ENCODE assay signal across 14 cellular contexts in the genomic region with DNA sequence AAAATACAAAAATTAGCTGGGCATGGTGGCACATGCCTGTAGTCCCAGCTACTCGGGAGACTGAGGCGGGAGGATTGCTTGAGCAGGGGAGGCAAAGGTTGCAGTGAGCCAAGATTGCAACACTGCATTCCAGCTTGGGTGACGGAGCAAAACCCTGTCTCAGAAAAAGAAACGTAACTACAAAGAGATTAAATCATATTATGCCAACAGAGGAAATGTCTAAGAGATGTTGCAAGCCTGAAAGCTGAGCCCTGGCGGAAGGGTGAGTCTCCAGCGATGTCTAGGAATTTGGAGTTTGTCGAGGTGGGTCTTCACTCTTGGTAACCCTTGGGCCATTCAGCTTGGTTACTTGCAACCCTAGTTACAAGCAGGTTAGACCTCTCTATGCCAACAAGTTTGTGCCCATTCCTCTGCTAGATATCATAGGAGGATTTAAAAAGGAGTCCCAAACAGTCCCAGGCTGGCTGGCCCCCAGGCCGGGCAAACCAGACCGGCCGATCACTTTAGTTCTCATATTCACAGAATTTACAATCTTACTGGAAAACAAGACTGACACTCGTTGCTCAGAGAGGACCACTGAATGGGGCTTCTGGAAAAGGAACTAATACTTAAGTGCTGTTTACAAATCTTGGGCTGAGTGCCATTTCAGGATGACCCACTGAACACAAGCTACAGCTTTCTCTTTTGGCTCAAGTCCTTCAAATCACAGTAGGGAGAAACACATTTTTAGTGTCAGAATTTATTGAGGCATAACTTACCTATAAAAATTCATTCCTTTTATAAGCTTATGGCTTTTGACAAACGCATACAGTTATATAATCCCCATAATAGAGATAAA. TPM values are rescaled to one million over a fixed set of nuclear protein-coding genes. Genes with fewer than 3 reads are reported as not detected.
DNase-seq lines count a peak whose midpoint lies in the region; ATAC-seq and TF ChIP-seq lines count a peak whose summit lies in the region.
"Had no signal": no experiment of that assay in that cellular context is flagged by ENCODE, and none has a peak within 500 bp of the region (broad histone marks: within the 10 kb centered on the region; RNA-seq: fewer than 3 reads in every experiment).

No MANE protein-coding gene starts in this region.

- H3K9me3 ChIP-seq in prostate gland, result no peaks in the 10 kb centered on the region
- H3K9me3 ChIP-seq: esophagus squamous epithelium had no signal

- peaks cover 5% of the 10 kb centered on the region for H3K27me3 Mint-ChIP-seq in activated T-cell treated with anti-CD3 and anti-CD28 coated beads, Interleukin-2, amount 50 U/mL, for 24 hours
- H3K27me3 Mint-ChIP-seq: memory B cell had no signal

- peak overlapping the region; percentile 96 for H3K27ac ChIP-seq in epithelial cell of prostate
- H3K27ac ChIP-seq in prostate gland, result no peak overlapping the region
- H3K27ac ChIP-seq: esophagus squamous epithelium had no signal

- no peak overlapping the region for H3K27ac Mint-ChIP-seq in activated T-cell treated with anti-CD3 and anti-CD28 coated beads, Interleukin-2, amount 50 U/mL, for 24 hours
- H3K27ac Mint-ChIP-seq: activated naive CD8-positive, alpha-beta T cell treated with anti-CD3 and anti-CD28 coated beads, Interleukin-2, amount 50 U/mL, for 24 hours; memory B cell; stimulated activated effector memory CD8-positive, alpha-beta T cell treated with anti-CD3 and anti-CD28 coated beads, Interleukin-12 subunit alpha, Interleukin-12 subunit beta, amount 100 ng/mL, for 72 hours had no signal

- WGBS in prostate gland, result 28% methylated on average over 12 of the region's 12 CpGs

- no peak for ATAC-seq in GM19351 (IDR thresholded peaks at IDR 0.05; ENCODE audit: unreplicated experiment)
- ATAC-seq: activated naive CD8-positive, alpha-beta T cell treated with anti-CD3 and anti-CD28 coated beads, Interleukin-2, amount 50 U/mL, for 24 hours; stimulated activated effector memory CD8-positive, alpha-beta T cell treated with anti-CD3 and anti-CD28 coated beads, Interleukin-12 subunit alpha, Interleukin-12 subunit beta, amount 100 ng/mL, for 72 hours had no signal

- H3K27me3 ChIP-seq in prostate gland (replicated peaks; ENCODE audit: insufficient read depth), result no peaks in the 10 kb centered on the region
- H3K27me3 ChIP-seq: esophagus squamous epithelium had no signal

- H3K36me3 Mint-ChIP-seq in activated T-cell treated with anti-CD3 and anti-CD28 coated beads, Interleukin-2, amount 50 U/mL, for 24 hours (ENCODE audit: low read depth), result no peaks in the 10 kb centered on the region
- H3K36me3 Mint-ChIP-seq: memory B cell had no signal

- no peaks in the 10 kb centered on the region for H3K4me1 ChIP-seq in prostate gland (replicated peaks)
- H3K4me1 ChIP-seq: esophagus squamous epithelium had no signal

- DNase-seq in ELR (ENCODE audit: low read depth) (peak; percentile 81), NOMO-1 (lab: John Stamatoyannopoulos, UW; ENCODE audit: unreplicated experiment in 2 of 2) (peak; percentile 35 to 41), epithelial cell of prostate (ENCODE audit: low read depth, low spot score) (peak; percentile 39), prostate gland (ENCODE audit: low spot score) (peak; percentile 12), AG08396 (ENCODE audit: low spot score) (no peak)
- no peak for DNase-seq in activated CD4-positive, alpha-beta T cell treated with anti-CD3 and anti-CD28 coated beads for 1 hour
- no peak for DNase-seq in activated T-cell treated with anti-CD3 and anti-CD28 coated beads, Interleukin-2, amount 50 U/mL, for 24 hours
- DNase-seq: activated naive CD8-positive, alpha-beta T cell treated with anti-CD3 and anti-CD28 coated beads, Interleukin-2, amount 50 U/mL, for 24 hours; esophagus squamous epithelium; NCI-H187; Right ventricle myocardium superior had no signal

- no peaks in the 10 kb centered on the region for H3K9me3 Mint-ChIP-seq in activated T-cell treated with anti-CD3 and anti-CD28 coated beads, Interleukin-2, amount 50 U/mL, for 24 hours
- H3K9me3 Mint-ChIP-seq: activated naive CD8-positive, alpha-beta T cell treated with anti-CD3 and anti-CD28 coated beads, Interleukin-2, amount 50 U/mL, for 24 hours; memory B cell; stimulated activated effector memory CD8-positive, alpha-beta T cell treated with anti-CD3 and anti-CD28 coated beads, Interleukin-12 subunit alpha, Interleukin-12 subunit beta, amount 100 ng/mL, for 72 hours had no signal

- intact Hi-C loops in prostate gland (cut with DNase I), result no loop called here

- H3K36me3 ChIP-seq in prostate gland, result no peaks in the 10 kb centered on the region
- H3K36me3 ChIP-seq: esophagus squamous epithelium had no signal

- no peak overlapping the region for H3K4me3 Mint-ChIP-seq in activated T-cell treated with anti-CD3 and anti-CD28 coated beads, Interleukin-2, amount 50 U/mL, for 24 hours
- H3K4me3 Mint-ChIP-seq: activated naive CD8-positive, alpha-beta T cell treated with anti-CD3 and anti-CD28 coated beads, Interleukin-2, amount 50 U/mL, for 24 hours; memory B cell; stimulated activated effector memory CD8-positive, alpha-beta T cell treated with anti-CD3 and anti-CD28 coated beads, Interleukin-12 subunit alpha, Interleukin-12 subunit beta, amount 100 ng/mL, for 72 hours had no signal

- TF ChIP-seq CTCF in prostate gland (IDR thresholded peaks at IDR 0.05), result no peak

- no peak for TF ChIP-seq POLR2A in prostate gland (IDR thresholded peaks at IDR 0.05)

- H3K4me3 ChIP-seq in prostate gland, result no peak overlapping the region
- H3K4me3 ChIP-seq: esophagus squamous epithelium had no signal

- H3K4me1 Mint-ChIP-seq in activated T-cell treated with anti-CD3 and anti-CD28 coated beads, Interleukin-2, amount 50 U/mL, for 24 hours (ENCODE audit: low read depth), result no peaks in the 10 kb centered on the region
- H3K4me1 Mint-ChIP-seq: activated naive CD8-positive, alpha-beta T cell treated with anti-CD3 and anti-CD28 coated beads, Interleukin-2, amount 50 U/mL, for 24 hours; memory B cell; stimulated activated effector memory CD8-positive, alpha-beta T cell treated with anti-CD3 and anti-CD28 coated beads, Interleukin-12 subunit alpha, Interleukin-12 subunit beta, amount 100 ng/mL, for 72 hours had no signal

RNA-seq across cellular contexts. Expression of a gene that starts 27.1 kb away (rescaled TPM):
- 10 to 100 TPM; 12.5 to 22.0 TPM for total RNA-seq in prostate gland

RNA-seq across cellular contexts. Expression of a gene that starts 59.9 kb away (rescaled TPM):
- total RNA-seq in prostate gland, result under 1 TPM; 0.27 to 0.28 TPM
- total RNA-seq: Right ventricle myocardium superior had no signal

Comparison
In these comparisons a context has a peak if more than half of its experiments do, and no peak if none do; other contexts are left out.
1. DNase-seq: peak in ELR (single experiment), NOMO-1 (2 of 2), epithelial cell of prostate (single experiment) and prostate gland (single experiment); none in activated CD4-positive, alpha-beta T cell treated with anti-CD3 and anti-CD28 coated beads for 1 hour (single experiment), activated T-cell treated with anti-CD3 and anti-CD28 coated beads, Interleukin-2, amount 50 U/mL, for 24 hours (single experiment) and AG08396 (single experiment).